Comparison of ENCODE assay signal across 8 cellular contexts in genomic region chr9:35906923-35907699, GRCh38. TPM values are rescaled to one million over a fixed set of nuclear protein-coding genes. Genes with fewer than 3 reads are reported as not detected.
DNase-seq lines count a peak whose midpoint lies in the region; TF ChIP-seq lines count a peak whose summit lies in the region.

No MANE protein-coding gene starts in this region.

- H3K4me1 Mint-ChIP-seq in endothelial cell (ENCODE audit: unreplicated experiment): peaks cover 83% of the 10 kb centered on the region

- TF ChIP-seq CTCF in endothelial cell (IDR thresholded peaks at IDR 0.05; ENCODE audit: unreplicated experiment): no peak

- DNase-seq in ACHN: peak; percentile 47
- peak; percentile 36 for DNase-seq in NCI-H2227 (lab: John Stamatoyannopoulos, UW; ENCODE audit: unreplicated experiment)
- DNase-seq in endothelial cell (ENCODE audit: low spot score): peak; percentile 15
- DNase-seq in myocyte (ENCODE audit: low read depth): peak; percentile 79
- DNase-seq in NCI-H1092 treated with DMSO at 0.1 percent for 48 hours (lab: John Stamatoyannopoulos, UW): no peak
- DNase-seq in NCI-H345 (lab: John Stamatoyannopoulos, UW): no peak
- no peak for DNase-seq in NK-92 (lab: John Stamatoyannopoulos, UW; ENCODE audit: unreplicated experiment)
- no peak for DNase-seq in NCI-H774 (lab: John Stamatoyannopoulos, UW)

- H3K36me3 Mint-ChIP-seq in endothelial cell (ENCODE audit: low read depth, unreplicated experiment): peaks cover 7% of the 10 kb centered on the region

- H3K9me3 Mint-ChIP-seq in endothelial cell (ENCODE audit: unreplicated experiment): no peaks in the 10 kb centered on the region

- in situ Hi-C loops in ACHN (cut with HindIII; ENCODE audit: low pct_ligation_motif_present, low pct_unique_long_range_greater_than_20kb, low sequenced_read_pairs): no loop called here

- peak overlapping the region; percentile 99 for H3K27ac Mint-ChIP-seq in endothelial cell (ENCODE audit: unreplicated experiment)

- peaks cover 37% of the 10 kb centered on the region for H3K27me3 Mint-ChIP-seq in endothelial cell (ENCODE audit: unreplicated experiment)

- peak overlapping the region; percentile 11 for H3K4me3 Mint-ChIP-seq in endothelial cell (ENCODE audit: unreplicated experiment)

RNA-seq across cellular contexts. Expression of gene HRCT1, which starts 1.1 kb away (rescaled TPM):
- total RNA-seq in endothelial cell (ENCODE audit: unreplicated experiment) (0.87 TPM), myocyte (0.37 and 1.5 TPM in 2 replicates)
- 2.8 TPM for polyA plus RNA-seq in myocyte (2012)

RNA-seq across cellular contexts. Expression of gene SPAAR, which starts 2.2 kb away (rescaled TPM):
- total RNA-seq in endothelial cell (ENCODE audit: unreplicated experiment) (32.0 TPM), myocyte (not detected in 2 replicates)
- polyA plus RNA-seq in myocyte (2012): 0.29 TPM

RNA-seq across cellular contexts. Expression of gene OR13J1, which starts 36.9 kb away (rescaled TPM):
- total RNA-seq in endothelial cell (ENCODE audit: unreplicated experiment) (not detected), myocyte (not detected in 2 replicates)
- polyA plus RNA-seq in myocyte (2012): not detected

RNA-seq across cellular contexts. Expression of gene OR2S2, which starts 50.8 kb away (rescaled TPM):
- total RNA-seq in endothelial cell (ENCODE audit: unreplicated experiment): not detected
- total RNA-seq in myocyte: not detected in 2 replicates
- polyA plus RNA-seq in myocyte (2012): 0.08 TPM

Comparison
In these comparisons a context has a peak if more than half of its experiments do, and no peak if none do; other contexts are left out.
1. DNase-seq: peak in ACHN (single experiment), NCI-H2227 (single experiment), endothelial cell (single experiment) and myocyte (single experiment); none in NCI-H1092 treated with DMSO at 0.1 percent for 48 hours (single experiment), NCI-H345 (single experiment), NK-92 (single experiment) and NCI-H774 (single experiment).
2. RNA of gene SPAAR, which starts 2.2 kb away (total RNA-seq): 32.0 TPM in endothelial cell (single experiment); not detected in myocyte; every median in the first group is over 10 times any median in the second.